Comparison of ENCODE assay signal across 24 cellular contexts in the genomic region with DNA sequence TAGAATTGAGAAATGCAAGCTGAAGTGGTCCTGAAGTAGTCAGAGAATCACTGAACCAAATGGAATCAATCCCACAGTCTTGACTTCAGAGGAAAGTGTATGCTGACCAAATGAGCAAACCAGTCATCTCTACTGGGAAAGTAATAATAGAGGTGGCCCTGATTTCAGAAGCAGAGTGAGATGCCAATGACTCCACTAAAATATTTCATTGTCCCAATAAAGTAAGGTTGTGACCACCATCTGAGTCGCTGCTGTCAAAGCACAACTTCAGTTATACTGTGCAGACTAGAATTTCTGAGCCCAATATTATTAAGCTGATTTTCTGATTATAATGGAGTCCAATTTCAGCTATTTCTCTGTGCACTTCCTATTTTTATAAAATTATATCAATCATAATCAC.
DNase-seq lines count a peak whose midpoint lies in the region; FAIRE-seq and TF ChIP-seq lines count a peak whose summit lies in the region.
"Had no signal": no experiment of that assay in that cellular context is flagged by ENCODE, and none has a peak within 500 bp of the region (broad histone marks: within the 10 kb centered on the region; RNA-seq: fewer than 3 reads in every experiment).

No MANE protein-coding gene starts in this region.

- no peaks in the 10 kb centered on the region for H3K27me3 Mint-ChIP-seq in astrocyte (ENCODE audit: low read depth, unreplicated experiment)
- H3K27me3 Mint-ChIP-seq in activated naive CD8-positive, alpha-beta T cell treated with anti-CD3 and anti-CD28 coated beads for 36 hours = peaks cover 21% of the 10 kb centered on the region

- H3K27me3 ChIP-seq in astrocyte (ENCODE audit: insufficient read depth, low read length) (no peaks in the 10 kb centered on the region), osteoblast (ENCODE audit: insufficient read depth, low read length) (no peaks in the 10 kb centered on the region), ascending aorta (no peaks in the 10 kb centered on the region)
- H3K27me3 ChIP-seq: BLaER1, SJCRH30 had no signal

- no peaks in the 10 kb centered on the region for H3K36me3 Mint-ChIP-seq in astrocyte (ENCODE audit: low read depth, unreplicated experiment)
- no peaks in the 10 kb centered on the region for H3K36me3 Mint-ChIP-seq in activated naive CD8-positive, alpha-beta T cell treated with anti-CD3 and anti-CD28 coated beads for 36 hours
- H3K36me3 Mint-ChIP-seq: CD4-positive, CD25-positive, alpha-beta regulatory T cell had no signal

- H3K9ac ChIP-seq in astrocyte (ENCODE audit: low read length) = no peak overlapping the region
- H3K9ac ChIP-seq: BLaER1 had no signal

- H3K4me3 Mint-ChIP-seq in astrocyte (ENCODE audit: unreplicated experiment) = no peak overlapping the region
- no peak overlapping the region for H3K4me3 Mint-ChIP-seq in activated naive CD8-positive, alpha-beta T cell treated with anti-CD3 and anti-CD28 coated beads for 36 hours
- H3K4me3 Mint-ChIP-seq: CD4-positive, CD25-positive, alpha-beta regulatory T cell had no signal

- intact Hi-C loops in ascending aorta (cut with DNase I) = no loop called here

- H3K4me3 ChIP-seq in astrocyte (ENCODE audit: insufficient read depth, low read depth, low read length) = no peak overlapping the region
- no peak overlapping the region for H3K4me3 ChIP-seq in osteoblast (ENCODE audit: insufficient read depth, low read length)
- no peak overlapping the region for H3K4me3 ChIP-seq in ascending aorta
- H3K4me3 ChIP-seq: BLaER1, GM12878, K562, SJCRH30 had no signal

- H2AFZ ChIP-seq in astrocyte (ENCODE audit: low read depth, low read length) = no peak overlapping the region
- no peak overlapping the region for H2AFZ ChIP-seq in osteoblast (ENCODE audit: low read length)

- FAIRE-seq in astrocyte (lab: Jason Lieb, UNC) = peak; percentile 87
- FAIRE-seq: GM12878, H54, HepG2, K562 had no signal

- H3K9me3 ChIP-seq in astrocyte (ENCODE audit: insufficient read depth, low read depth, low read length) = no peaks in the 10 kb centered on the region
- H3K9me3 ChIP-seq in osteoblast (ENCODE audit: low read depth, low read length) = no peaks in the 10 kb centered on the region
- no peaks in the 10 kb centered on the region for H3K9me3 ChIP-seq in ascending aorta
- H3K9me3 ChIP-seq: BLaER1, SJCRH30 had no signal

- H3K4me1 ChIP-seq in astrocyte (ENCODE audit: insufficient read depth, low read length) (peaks cover 44% of the 10 kb centered on the region), osteoblast (ENCODE audit: insufficient read depth, low read length) (peaks cover 48% of the 10 kb centered on the region), ascending aorta (no peaks in the 10 kb centered on the region)

- no peaks in the 10 kb centered on the region for H3K9me3 Mint-ChIP-seq in astrocyte (ENCODE audit: unreplicated experiment)
- H3K9me3 Mint-ChIP-seq in activated naive CD8-positive, alpha-beta T cell treated with anti-CD3 and anti-CD28 coated beads for 36 hours = no peaks in the 10 kb centered on the region

- DNase-seq in EH (ENCODE audit: low read depth) (peak; percentile 33), M059J (ENCODE audit: low read depth) (peak; percentile 58), astrocyte (ENCODE audit: low read depth) (no peak), osteoblast (ENCODE audit: insufficient read length, low spot score, missing footprints) (no peak), ascending aorta (ENCODE audit: low spot score in 2 of 2) (no peak), NCI-H2081 (lab: John Stamatoyannopoulos, UW) (no peak)
- no peak for DNase-seq in activated naive CD8-positive, alpha-beta T cell treated with anti-CD3 and anti-CD28 coated beads for 36 hours
- DNase-seq: CD4-positive, CD25-positive, alpha-beta regulatory T cell; DMS53; GDM1; Kasumi-1; MV-4-11; NCI-H1105; NCI-H146; NCI-H1930; NCI-H446; NCI-H524 treated with DMSO at 0.1 percent for 48 hours; NCI-H774; SJCRH30 had no signal

- H3K27ac Mint-ChIP-seq in astrocyte (ENCODE audit: unreplicated experiment) = no peak overlapping the region
- no peak overlapping the region for H3K27ac Mint-ChIP-seq in activated naive CD8-positive, alpha-beta T cell treated with anti-CD3 and anti-CD28 coated beads for 36 hours
- H3K27ac Mint-ChIP-seq: CD4-positive, CD25-positive, alpha-beta regulatory T cell had no signal

- H4K20me1 ChIP-seq in astrocyte (ENCODE audit: insufficient read depth, low read length) (no peaks in the 10 kb centered on the region), osteoblast (ENCODE audit: insufficient read depth, low read length) (no peaks in the 10 kb centered on the region)
- H4K20me1 ChIP-seq: BLaER1 had no signal

- TF ChIP-seq CTCF in astrocyte (IDR thresholded peaks at IDR 0.05; ENCODE audit: insufficient read depth, low read depth, low read length) (no peak), osteoblast (IDR thresholded peaks at IDR 0.05; ENCODE audit: extremely low read depth, low read depth, low read length) (no peak), ascending aorta (IDR thresholded peaks at IDR 0.05) (no peak)

- peaks cover 35% of the 10 kb centered on the region for H3K4me1 Mint-ChIP-seq in astrocyte (ENCODE audit: low read depth, unreplicated experiment)
- H3K4me1 Mint-ChIP-seq in activated naive CD8-positive, alpha-beta T cell treated with anti-CD3 and anti-CD28 coated beads for 36 hours = peaks cover 18% of the 10 kb centered on the region
- H3K4me1 Mint-ChIP-seq: CD4-positive, CD25-positive, alpha-beta regulatory T cell had no signal

- H3K4me2 ChIP-seq in astrocyte (ENCODE audit: low read length) = no peak overlapping the region
- H3K4me2 ChIP-seq in osteoblast (ENCODE audit: insufficient read depth, low read length) = no peak overlapping the region
- H3K4me2 ChIP-seq: BLaER1 had no signal

- H3K79me2 ChIP-seq in astrocyte (ENCODE audit: insufficient read depth, low read length) (no peaks in the 10 kb centered on the region), osteoblast (ENCODE audit: insufficient read depth, low read length) (no peaks in the 10 kb centered on the region)

- H3K27ac ChIP-seq in astrocyte (ENCODE audit: low read depth, low read length) = no peak overlapping the region
- H3K27ac ChIP-seq in osteoblast (ENCODE audit: low read depth, low read length) = peak overlapping the region; percentile 90
- no peak overlapping the region for H3K27ac ChIP-seq in ascending aorta
- H3K27ac ChIP-seq: BLaER1, SJCRH30 had no signal

- H3K36me3 ChIP-seq in astrocyte (ENCODE audit: insufficient read depth, low read length) = no peaks in the 10 kb centered on the region
- no peaks in the 10 kb centered on the region for H3K36me3 ChIP-seq in osteoblast (ENCODE audit: insufficient read depth, low read length)
- H3K36me3 ChIP-seq in ascending aorta = no peaks in the 10 kb centered on the region
- H3K36me3 ChIP-seq: BLaER1, SJCRH30 had no signal

Comparison
In these comparisons a context has a peak if more than half of its experiments do, and no peak if none do; other contexts are left out.
1. DNase-seq: peak in EH (single experiment) and M059J (single experiment); none in astrocyte (single experiment), osteoblast (single experiment), activated naive CD8-positive, alpha-beta T cell treated with anti-CD3 and anti-CD28 coated beads for 36 hours (single experiment), ascending aorta (0 of 2) and NCI-H2081 (0 of 2).